In genomic region chr2:163735692-163736432, GRCh38 we compare ENCODE assay signal across 8 cellular contexts. TPM values are rescaled to one million over a fixed set of nuclear protein-coding genes. Genes with fewer than 3 reads are reported as not detected.
A peak's percentile ranks its signal among the peaks of the same experiment; 100 is the strongest.
DNase-seq lines count a peak whose midpoint lies in the region; ATAC-seq and TF ChIP-seq lines count a peak whose summit lies in the region.

A gene with protein sequence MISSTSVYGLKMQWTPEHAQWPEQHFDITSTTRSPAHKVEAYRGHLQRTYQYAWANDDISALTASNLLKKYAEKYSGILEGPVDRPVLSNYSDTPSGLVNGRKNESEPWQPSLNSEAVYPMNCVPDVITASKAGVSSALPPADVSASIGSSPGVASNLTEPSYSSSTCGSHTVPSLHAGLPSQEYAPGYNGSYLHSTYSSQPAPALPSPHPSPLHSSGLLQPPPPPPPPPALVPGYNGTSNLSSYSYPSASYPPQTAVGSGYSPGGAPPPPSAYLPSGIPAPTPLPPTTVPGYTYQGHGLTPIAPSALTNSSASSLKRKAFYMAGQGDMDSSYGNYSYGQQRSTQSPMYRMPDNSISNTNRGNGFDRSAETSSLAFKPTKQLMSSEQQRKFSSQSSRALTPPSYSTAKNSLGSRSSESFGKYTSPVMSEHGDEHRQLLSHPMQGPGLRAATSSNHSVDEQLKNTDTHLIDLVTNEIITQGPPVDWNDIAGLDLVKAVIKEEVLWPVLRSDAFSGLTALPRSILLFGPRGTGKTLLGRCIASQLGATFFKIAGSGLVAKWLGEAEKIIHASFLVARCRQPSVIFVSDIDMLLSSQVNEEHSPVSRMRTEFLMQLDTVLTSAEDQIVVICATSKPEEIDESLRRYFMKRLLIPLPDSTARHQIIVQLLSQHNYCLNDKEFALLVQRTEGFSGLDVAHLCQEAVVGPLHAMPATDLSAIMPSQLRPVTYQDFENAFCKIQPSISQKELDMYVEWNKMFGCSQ (minus strand): TSS chr2:163736008. CDS start chr2:163734927, 1,081 bp downstream.

- H3K27ac ChIP-seq in rectal smooth muscle tissue (ENCODE audit: low read depth, low read length), result peak within 1 kb of the TSS; percentile 85

- no peak for TF ChIP-seq CTCF in brain (conservative IDR thresholded peaks at IDR 0.05)

- ATAC-seq in GM21515 (IDR thresholded peaks at IDR 0.05; ENCODE audit: unreplicated experiment), result no peak
- ATAC-seq in HG03095 (IDR thresholded peaks at IDR 0.05; ENCODE audit: unreplicated experiment), result no peak

- peak within 1 kb of the TSS; percentile 89 to 96 (median 92) for H3K4me3 Mint-ChIP-seq in brain

- H3K27me3 Mint-ChIP-seq in brain, result peaks cover 13% of the 10 kb centered on the region

- H3K27me3 ChIP-seq in rectal smooth muscle tissue (ENCODE audit: control insufficient read depth, insufficient read depth, low read length), result no peaks in the 10 kb centered on the region

- peak within 1 kb of the TSS; percentile 82 for H3K4me3 ChIP-seq in rectal smooth muscle tissue (ENCODE audit: low read length)

- DNase-seq in GM04503 (ENCODE audit: low read depth) (peak; percentile 48), NCI-H2196 treated with DMSO at 0.1 percent for 48 hours (lab: John Stamatoyannopoulos, UW; ENCODE audit: unreplicated experiment) (peak; percentile 78), iPS DF 4.7 (ENCODE audit: extremely low read depth, low spot score) (peak; percentile 38)
- no peak for DNase-seq in activated naive CD4-positive, alpha-beta T cell treated with Interleukin-2 at 50 U/mL for 16 hours

- peaks cover 0 to 1% (median 0%) of the 10 kb centered on the region in 5 experiments for H3K9me3 Mint-ChIP-seq in brain

- H3K9ac ChIP-seq in rectal smooth muscle tissue (ENCODE audit: low read length), result peak within 1 kb of the TSS; percentile 38

- peak within 1 kb of the TSS; percentile 79 to 98 (median 96) for H3K27ac Mint-ChIP-seq in brain

- peaks cover 40% of the 10 kb centered on the region for H3K4me1 Mint-ChIP-seq in brain

- no peaks in the 10 kb centered on the region for H3K36me3 Mint-ChIP-seq in brain

- H3K4me1 ChIP-seq in rectal smooth muscle tissue (ENCODE audit: control insufficient read depth, insufficient read depth, low read length), result peaks cover 4% of the 10 kb centered on the region

- no peaks in the 10 kb centered on the region for H3K36me3 ChIP-seq in rectal smooth muscle tissue (ENCODE audit: control insufficient read depth, insufficient read depth, low read length)

RNA-seq across cellular contexts. Expression of the gene that starts here (rescaled TPM):
- polyA plus RNA-seq in brain (ENCODE audit: insufficient read depth, low read depth, low replicate concordance), result 3.6 TPM
